ENCODE assay signal across 30 cellular contexts in the genomic region with DNA sequence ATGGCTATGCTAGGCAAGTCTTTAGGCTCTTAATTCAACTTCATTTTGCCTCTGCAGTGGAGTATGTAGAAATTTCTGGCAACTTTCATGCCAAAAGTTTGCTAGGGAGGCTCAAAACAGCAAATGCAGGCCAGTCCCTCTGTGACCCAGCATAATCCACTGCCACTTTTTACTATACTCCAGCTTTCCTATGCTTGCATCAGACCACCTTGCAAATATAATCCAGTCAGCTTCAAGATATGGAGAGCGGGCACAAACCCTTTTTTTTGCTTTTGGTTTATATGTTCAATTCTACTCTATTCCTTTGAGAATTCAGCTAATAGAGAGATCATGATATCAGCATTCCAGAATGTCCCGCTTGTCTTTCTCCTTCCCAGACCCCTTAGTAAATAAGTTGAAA.
"Had no signal": no experiment of that assay in that cellular context is flagged by ENCODE, and none has a peak within 500 bp of the region (broad histone marks: within the 10 kb centered on the region; RNA-seq: fewer than 3 reads in every experiment).

No MANE protein-coding gene starts in this region.

- H3K36me3 Mint-ChIP-seq: immature natural killer cell; stimulated activated effector memory CD8-positive, alpha-beta T cell treated with anti-CD3 and anti-CD28 coated beads, Interleukin-12 subunit alpha, Interleukin-12 subunit beta, amount 100 ng/mL, for 72 hours had no signal

- H3K27me3 Mint-ChIP-seq: naive thymus-derived CD8-positive, alpha-beta T cell; stimulated activated naive CD8-positive, alpha-beta T cell treated with anti-CD3 and anti-CD28 coated beads, Interleukin-15, Interleukin-2, amounts not matched to agents 100 ng/mL and 50 ng/mL, for 24 hours had no signal

- H3K4me1 Mint-ChIP-seq: immature natural killer cell; naive thymus-derived CD8-positive, alpha-beta T cell; neural progenitor cell; stimulated activated effector memory CD8-positive, alpha-beta T cell treated with anti-CD3 and anti-CD28 coated beads, Interleukin-12 subunit alpha, Interleukin-12 subunit beta, amount 100 ng/mL, for 72 hours had no signal

- ATAC-seq: left colon; left lung; naive thymus-derived CD8-positive, alpha-beta T cell; right cardiac atrium; sciatic nerve; stimulated activated effector memory CD8-positive, alpha-beta T cell treated with anti-CD3 and anti-CD28 coated beads, Interleukin-12 subunit alpha, Interleukin-12 subunit beta, amount 100 ng/mL, for 72 hours had no signal

- H3K27ac ChIP-seq: left lung, neural progenitor cell, ovary, prostate gland, skin epidermis, suprapubic skin, thoracic aorta, tibial artery, uterus had no signal

- H3K4me2 ChIP-seq: neural progenitor cell had no signal

- H3K9ac ChIP-seq: neural progenitor cell had no signal

- H3K4me1 ChIP-seq: left lung, neural progenitor cell, prostate gland, suprapubic skin, tibial artery, uterus had no signal

- H3K36me3 ChIP-seq: left lung, neural progenitor cell, ovary, prostate gland, suprapubic skin, thoracic aorta, tibial artery, uterus had no signal

- H3K4me3 ChIP-seq: left lung, lung, neural progenitor cell, ovary, prostate gland, skin epidermis, suprapubic skin, thoracic aorta, tibial artery, uterus had no signal

- H2AFZ ChIP-seq: neural progenitor cell had no signal

- H3K27me3 ChIP-seq: left lung, neural progenitor cell, ovary, suprapubic skin, tibial artery, uterus had no signal

- H3K4me3 Mint-ChIP-seq: immature natural killer cell; naive thymus-derived CD8-positive, alpha-beta T cell; nephron; neural progenitor cell; stimulated activated effector memory CD8-positive, alpha-beta T cell treated with anti-CD3 and anti-CD28 coated beads, Interleukin-12 subunit alpha, Interleukin-12 subunit beta, amount 100 ng/mL, for 72 hours; stimulated activated naive CD8-positive, alpha-beta T cell treated with anti-CD3 and anti-CD28 coated beads, Interleukin-15, Interleukin-2, amounts not matched to agents 100 ng/mL and 50 ng/mL, for 24 hours; type B pancreatic cell had no signal

- FAIRE-seq: islet of Langerhans, kidney had no signal

- H3K9me3 ChIP-seq: ovary, prostate gland, suprapubic skin, uterus had no signal

- DNase-seq: head of caudate nucleus; hippocampal formation; immature natural killer cell; kidney; left colon; left lung; midbrain; naive thymus-derived CD8-positive, alpha-beta T cell; ovary; retina; right cardiac atrium; stimulated activated CD4-positive, alpha-beta T cell treated with anti-CD3 and anti-CD28 coated beads, Interleukin-12 subunit alpha, Interleukin-12 subunit beta, amount 100 ng/mL, for 4 hours; stimulated activated CD4-positive, alpha-beta T cell treated with anti-CD3 and anti-CD28 coated beads, Interleukin-15, amount 100 ng/mL, for 24 hours; stimulated activated CD4-positive, alpha-beta T cell treated with anti-CD3 and anti-CD28 coated beads, Interleukin-2, amount 100 ng/mL, for 24 hours; stimulated activated CD4-positive, alpha-beta T cell treated with anti-CD3 and anti-CD28 coated beads, Interleukin-4, amount 100 ng/mL, for 1 hour; stimulated activated naive CD4-positive, alpha-beta T cell; tibial artery; uterus had no signal

- H3K27ac Mint-ChIP-seq: immature natural killer cell; naive thymus-derived CD8-positive, alpha-beta T cell; nephron; neural progenitor cell; stimulated activated effector memory CD8-positive, alpha-beta T cell treated with anti-CD3 and anti-CD28 coated beads, Interleukin-12 subunit alpha, Interleukin-12 subunit beta, amount 100 ng/mL, for 72 hours; stimulated activated naive CD8-positive, alpha-beta T cell treated with anti-CD3 and anti-CD28 coated beads, Interleukin-15, Interleukin-2, amounts not matched to agents 100 ng/mL and 50 ng/mL, for 24 hours; type B pancreatic cell had no signal
